1 cellular context compared by ENCODE assay signal in genomic region chr5:134396274-134396673, GRCh38.
TF ChIP-seq lines count a peak whose summit lies in the region.

No MANE protein-coding gene starts in this region.

TF ChIP-seq in K562, 482 proteins besides CTCF, POLR2A, EP300 and RAD21:
- TF ChIP-seq TFE3 (CRISPR knock-in tag; IDR thresholded peaks at IDR 0.05) (peak; percentile 72), ZNF75A (CRISPR knock-in tag; IDR thresholded peaks at IDR 0.05) (no peak), WHSC1 (IDR thresholded peaks at IDR 0.05; ENCODE audit: low read length) (no peak), USF2 (CRISPR knock-in tag; IDR thresholded peaks at IDR 0.05) (0 out of 2 replicates have a peak, but pooled peaks have one; percentile 4)
TF ChIP-seq in K562: peak in this region for 2.
